In genomic region chr9:99345451-99345850, GRCh38 we compare ENCODE assay signal across 15 cellular contexts.
DNase-seq lines count a peak whose midpoint lies in the region; ATAC-seq and TF ChIP-seq lines count a peak whose summit lies in the region.
"Had no signal": no experiment of that assay in that cellular context is flagged by ENCODE, and none has a peak within 500 bp of the region (broad histone marks: within the 10 kb centered on the region; RNA-seq: fewer than 3 reads in every experiment).

No MANE protein-coding gene starts in this region.

- 82 to 88% methylated on average over 1 of the region's 1 CpG for WGBS in endodermal cell (ENCODE audit: insufficient coverage in 1 of 2, insufficient read length in 1 of 2), 2 experiments
- 95% methylated on average over 1 of the region's 1 CpG for WGBS in mesenchymal stem cell

- no peak overlapping the region for H3K4me2 ChIP-seq in mesenchymal stem cell (ENCODE audit: low read length, poor library complexity, severe bottlenecking)
- H3K4me2 ChIP-seq: A549 had no signal

- no peak overlapping the region for H4K8ac ChIP-seq in mesenchymal stem cell (ENCODE audit: low read length)

- H3K4me1 Mint-ChIP-seq in endodermal cell: no peaks in the 10 kb centered on the region
- H3K4me1 Mint-ChIP-seq: CD14-positive monocyte, H9 had no signal

- no peak overlapping the region for H3K9ac ChIP-seq in endodermal cell (ENCODE audit: extremely low read depth, low read length, poor library complexity, severe bottlenecking)
- peak overlapping the region; percentile 8 for H3K9ac ChIP-seq in mesenchymal stem cell (ENCODE audit: low read length)

- H3K4me1 ChIP-seq in RWPE2 (ENCODE audit: insufficient read depth, poor library complexity, severe bottlenecking) (peaks cover 7% of the 10 kb centered on the region), endodermal cell (ENCODE audit: control insufficient read depth, insufficient read depth, low read length) (no peaks in the 10 kb centered on the region), mesenchymal stem cell (ENCODE audit: control insufficient read depth, insufficient read depth, low read depth, low read length) (no peaks in the 10 kb centered on the region)

- H3K4ac ChIP-seq in mesenchymal stem cell (ENCODE audit: low read depth in 1 of 2, low read length in 2 of 2): no peak overlapping the region

- H3K4me3 Mint-ChIP-seq in endodermal cell: no peak overlapping the region
- H3K4me3 Mint-ChIP-seq: CD14-positive monocyte; CD8-positive, alpha-beta T cell; H9 had no signal

- H3K36me3 ChIP-seq in RWPE2 (ENCODE audit: low read depth) (no peaks in the 10 kb centered on the region), endodermal cell (ENCODE audit: control insufficient read depth, insufficient read depth, low read length) (no peaks in the 10 kb centered on the region), mesenchymal stem cell (ENCODE audit: control insufficient read depth in 1 of 2, insufficient read depth in 2 of 2, low read depth in 1 of 2, low read length in 2 of 2) (no peaks in the 10 kb centered on the region)

- H2BK120ac ChIP-seq in mesenchymal stem cell (ENCODE audit: low read depth, low read length): no peak overlapping the region

- DNase-seq in RWPE2 (ENCODE audit: low spot score): no peak
- peak; percentile 10 for DNase-seq in endodermal cell
- no peak for DNase-seq in mesenchymal stem cell
- DNase-seq in NCI-H510A treated with DMSO at 0.1 percent for 48 hours (lab: John Stamatoyannopoulos, UW): no peak
- DNase-seq in middle frontal gyrus (ENCODE audit: extremely low spot score, low spot score): no peak
- DNase-seq: CD8-positive, alpha-beta T cell; COR-L47; DMS153; DMS79 treated with DMSO at 0.1 percent for 48 hours; GOT3; H9 had no signal

- H3K14ac ChIP-seq in mesenchymal stem cell (ENCODE audit: low read length in 2 of 2): no peak overlapping the region

- H2AK5ac ChIP-seq in mesenchymal stem cell (ENCODE audit: low read length, severe bottlenecking): no peak overlapping the region

- no peak overlapping the region for H2BK5ac ChIP-seq in mesenchymal stem cell (ENCODE audit: low read depth, low read length, poor library complexity, severe bottlenecking)

- no peaks in the 10 kb centered on the region for H3K9me3 ChIP-seq in RWPE2 (ENCODE audit: severe bottlenecking)
- H3K9me3 ChIP-seq in endodermal cell (ENCODE audit: control insufficient read depth, low read length): no peaks in the 10 kb centered on the region
- H3K9me3 ChIP-seq in mesenchymal stem cell (ENCODE audit: control insufficient read depth, low read length): no peaks in the 10 kb centered on the region
- H3K9me3 ChIP-seq: A549 had no signal

- H2BK12ac ChIP-seq in mesenchymal stem cell (ENCODE audit: low read length in 2 of 2): no peak overlapping the region

- H3K27ac Mint-ChIP-seq in endodermal cell: no peak overlapping the region
- H3K27ac Mint-ChIP-seq: CD8-positive, alpha-beta T cell; H9 had no signal

- TF ChIP-seq CTCF in RWPE2 (IDR thresholded peaks at IDR 0.05; ENCODE audit: poor library complexity, severe bottlenecking) (no peak), endodermal cell (conservative IDR thresholded peaks at IDR 0.05) (no peak)

- H3K23ac ChIP-seq in mesenchymal stem cell (ENCODE audit: low read length in 2 of 2): no peak overlapping the region

- peak overlapping the region; percentile 27 for H3K27ac ChIP-seq in RWPE2 (ENCODE audit: poor library complexity, severe bottlenecking)
- H3K27ac ChIP-seq in endodermal cell (ENCODE audit: low read depth, low read length): no peak overlapping the region
- no peak overlapping the region for H3K27ac ChIP-seq in mesenchymal stem cell (ENCODE audit: low read length, poor library complexity, severe bottlenecking)
- H3K27ac ChIP-seq: A549 had no signal

- H3K27me3 ChIP-seq in RWPE2 (ENCODE audit: insufficient read depth, poor library complexity, severe bottlenecking) (no peaks in the 10 kb centered on the region), endodermal cell (ENCODE audit: control insufficient read depth, insufficient read depth, low read length, poor library complexity, severe bottlenecking) (peaks cover 6% of the 10 kb centered on the region), mesenchymal stem cell (ENCODE audit: control insufficient read depth in 1 of 2, insufficient read depth in 1 of 2, low read length in 2 of 2) (no peaks in the 10 kb centered on the region)

- H3K18ac ChIP-seq in mesenchymal stem cell (ENCODE audit: low read depth in 1 of 2, low read length in 2 of 2): no peak overlapping the region

- no peak overlapping the region for H2AFZ ChIP-seq in mesenchymal stem cell (ENCODE audit: low read depth, low read length)

- H3K4me3 ChIP-seq in RWPE2 (ENCODE audit: severe bottlenecking) (no peak overlapping the region), endodermal cell (ENCODE audit: low read length) (no peak overlapping the region), mesenchymal stem cell (ENCODE audit: insufficient read depth in 1 of 2, low read depth in 1 of 2, low read length in 2 of 2) (no peak overlapping the region)
- H3K4me3 ChIP-seq: A549 had no signal

- no peak for ATAC-seq in RWPE2 (ENCODE audit: low read depth)
- no peak for ATAC-seq in HG02610 (IDR thresholded peaks at IDR 0.05; ENCODE audit: unreplicated experiment)
- ATAC-seq: CD8-positive, alpha-beta T cell; HepG2 had no signal

- H3K9me3 Mint-ChIP-seq in endodermal cell: no peaks in the 10 kb centered on the region
- H3K9me3 Mint-ChIP-seq: CD14-positive monocyte; CD8-positive, alpha-beta T cell; H9 had no signal

- peaks cover 13% of the 10 kb centered on the region for H3K27me3 Mint-ChIP-seq in endodermal cell (ENCODE audit: insufficient read depth)

- no peak overlapping the region for H4K91ac ChIP-seq in mesenchymal stem cell (ENCODE audit: low read length)

- no peak overlapping the region for H2BK15ac ChIP-seq in mesenchymal stem cell (ENCODE audit: low read depth, poor library complexity, severe bottlenecking)

- no peaks in the 10 kb centered on the region for H3K79me1 ChIP-seq in mesenchymal stem cell (replicated peaks; ENCODE audit: low read length, poor library complexity, severe bottlenecking)

- no peaks in the 10 kb centered on the region for H3K36me3 Mint-ChIP-seq in endodermal cell (ENCODE audit: low read depth)
- H3K36me3 Mint-ChIP-seq: CD14-positive monocyte; CD8-positive, alpha-beta T cell had no signal
